11 cellular contexts compared by ENCODE assay signal in genomic region chr10:75788394-75789205, GRCh38.
DNase-seq lines count a peak whose midpoint lies in the region; ATAC-seq, FAIRE-seq and TF ChIP-seq lines count a peak whose summit lies in the region.
"Had no signal": no experiment of that assay in that cellular context is flagged by ENCODE, and none has a peak within 500 bp of the region (broad histone marks: within the 10 kb centered on the region; RNA-seq: fewer than 3 reads in every experiment).

No MANE protein-coding gene starts in this region.

- H2AK5ac ChIP-seq in H9 (ENCODE audit: insufficient read length, low read length) = no peak overlapping the region

- H3K56ac ChIP-seq in H9 (ENCODE audit: insufficient read length, low read depth, low read length) = no peak overlapping the region

- H4K20me1 ChIP-seq in H9 (ENCODE audit: control insufficient read depth, insufficient read depth, insufficient read length) = no peaks in the 10 kb centered on the region

- H3K18ac ChIP-seq in H9 (ENCODE audit: insufficient read length, low read depth, low read length) = no peak overlapping the region

- no peaks in the 10 kb centered on the region; a peak in 1 of 7 replicates for H3K36me3 Mint-ChIP-seq in H9 (ENCODE audit: insufficient read depth in 1 of 3, low read depth in 3 of 3)
- H3K36me3 Mint-ChIP-seq: IgD-negative memory B cell had no signal

- WGBS in H9 (ENCODE audit: extremely low coverage, insufficient read length, low lambda C conversion rate) = no CpG with 5 or more reads among the region's 4 CpGs
- WGBS in small intestine, 3 donors = 13 to 35% (median 17%) methylated on average over 4 of the region's 4 CpGs

- H2BK15ac ChIP-seq in H9 (ENCODE audit: low read depth, low read length) = no peak overlapping the region

- H3K27ac Mint-ChIP-seq in H9 = peak overlapping the region in 1 of 3 experiments; percentile 63; a peak in 1 of 7 replicates
- H3K27ac Mint-ChIP-seq: IgD-negative memory B cell; stimulated activated naive CD8-positive, alpha-beta T cell treated with anti-CD3 and anti-CD28 coated beads, Interleukin-15, Interleukin-2, amounts not matched to agents 100 ng/mL and 50 ng/mL, for 24 hours had no signal

- H3K27me3 ChIP-seq in H9 (ENCODE audit: insufficient read depth, low read length) (no peaks in the 10 kb centered on the region), small intestine (ENCODE audit: control insufficient read depth in 2 of 2, insufficient read depth in 2 of 2, low read length in 2 of 2) (no peaks in the 10 kb centered on the region)

- H3K4me1 ChIP-seq in H9 (ENCODE audit: insufficient read depth, low read length) = no peaks in the 10 kb centered on the region; the same call in 1 of the 2 replicates
- no peaks in the 10 kb centered on the region for H3K4me1 ChIP-seq in small intestine (ENCODE audit: control insufficient read depth in 2 of 2, insufficient read depth in 1 of 2, low read depth in 1 of 2, low read length in 1 of 2)

- H3K4ac ChIP-seq in H9 (ENCODE audit: low read depth, low read length) = no peak overlapping the region

- FAIRE-seq in islet of Langerhans (lab: Jason Lieb, UNC) (peak; percentile 88), small intestine (lab: Jason Lieb, UNC) (no peak)

- no peaks in the 10 kb centered on the region; a peak in 1 of 5 replicates for H3K9me3 Mint-ChIP-seq in H9
- H3K9me3 Mint-ChIP-seq: IgD-negative memory B cell; stimulated activated naive CD8-positive, alpha-beta T cell treated with anti-CD3 and anti-CD28 coated beads, Interleukin-15, Interleukin-2, amounts not matched to agents 100 ng/mL and 50 ng/mL, for 24 hours had no signal

- no peaks in the 10 kb centered on the region for H3K79me2 ChIP-seq in H9 (ENCODE audit: insufficient read depth, low read length)

- no peak overlapping the region for H4K91ac ChIP-seq in H9 (ENCODE audit: insufficient read length, low read depth, low read length)

- H3K27ac ChIP-seq in H9 (ENCODE audit: insufficient read length, low read depth, low read length) = no peak overlapping the region
- no peak overlapping the region for H3K27ac ChIP-seq in small intestine (ENCODE audit: low read depth in 1 of 2, low read length in 1 of 2)

- H4K8ac ChIP-seq in H9 (replicated peaks; ENCODE audit: insufficient read length, low read depth, low read length) = no peak overlapping the region

- ATAC-seq in HG02852 (IDR thresholded peaks at IDR 0.05; ENCODE audit: unreplicated experiment) = no peak
- ATAC-seq in activated CD4-positive, CD25-positive, alpha-beta regulatory T cell treated with anti-CD3 and anti-CD28 coated beads, Interleukin-2, amount 50 U/mL, for 24 hours = no peak

- H3K4me2 ChIP-seq in H9 (ENCODE audit: insufficient read depth, insufficient read length, low read length) = no peak overlapping the region

- H3K9ac ChIP-seq in H9 (ENCODE audit: extremely low read depth, insufficient read length, low read length) = no peak overlapping the region

- H3K4me1 Mint-ChIP-seq in H9 = peaks cover 29 to 33% of the 10 kb centered on the region in 2 experiments

- no peaks in the 10 kb centered on the region for H3K79me1 ChIP-seq in H9 (ENCODE audit: insufficient read depth, low read depth, low read length, poor library complexity, severe bottlenecking)

- no peak overlapping the region for H4K5ac ChIP-seq in H9 (ENCODE audit: insufficient read length, low read depth, low read length)

- H3K4me3 ChIP-seq in small intestine (ENCODE audit: low read depth in 1 of 2, low read length in 2 of 2) = no peak overlapping the region
- H3K4me3 ChIP-seq: skin epidermis had no signal

- peak overlapping the region; percentile 69 for H2BK120ac ChIP-seq in H9 (ENCODE audit: low read depth, low read length, poor library complexity, severe bottlenecking)

- H2AFZ ChIP-seq in H9 (ENCODE audit: low read length) = peak overlapping the region; percentile 22

- no peak overlapping the region for H2BK5ac ChIP-seq in H9 (ENCODE audit: insufficient read length, low read length)

- H3K9me3 ChIP-seq in H9 (ENCODE audit: control insufficient read depth, low read depth, low read length) (no peaks in the 10 kb centered on the region), small intestine (ENCODE audit: control insufficient read depth, low read depth) (no peaks in the 10 kb centered on the region)

- DNase-seq in H9 = no peak
- peak; percentile 40 to 52 for DNase-seq in dermis microvascular lymphatic vessel endothelial cell (ENCODE audit: low read depth in 2 of 2)
- DNase-seq in small intestine = peak; percentile 18
- DNase-seq in DMS 273 (lab: John Stamatoyannopoulos, UW; ENCODE audit: unreplicated experiment) = no peak
- no peak for DNase-seq in GM10266 (ENCODE audit: extremely low spot score)

- H3K23ac ChIP-seq in H9 (ENCODE audit: insufficient read length, low read depth, low read length) = no peak overlapping the region

- H3K23me2 ChIP-seq in H9 (ENCODE audit: insufficient read length, low read depth, low read length, poor library complexity, severe bottlenecking) = no peaks in the 10 kb centered on the region

- H3K27me3 Mint-ChIP-seq in H9 (ENCODE audit: low read depth) = peaks cover 2% of the 10 kb centered on the region

- H3K14ac ChIP-seq in H9 (ENCODE audit: insufficient read depth, low read length) = no peak overlapping the region

- no peak overlapping the region for H2BK12ac ChIP-seq in H9 (ENCODE audit: insufficient read length, low read depth, low read length)

- no peaks in the 10 kb centered on the region for H3K36me3 ChIP-seq in small intestine (ENCODE audit: control insufficient read depth in 2 of 2, insufficient read depth in 2 of 2, low read length in 2 of 2)

- TF ChIP-seq CTCF in H9 (conservative IDR thresholded peaks at IDR 0.05) (no peak), GM10266 (IDR thresholded peaks at IDR 0.05; ENCODE audit: control insufficient read depth, insufficient read depth, low read depth, missing control alignments) (no peak)

- no peak overlapping the region for H3K4me3 Mint-ChIP-seq in H9
- H3K4me3 Mint-ChIP-seq: IgD-negative memory B cell; stimulated activated naive CD8-positive, alpha-beta T cell treated with anti-CD3 and anti-CD28 coated beads, Interleukin-15, Interleukin-2, amounts not matched to agents 100 ng/mL and 50 ng/mL, for 24 hours had no signal

- H3T11ph ChIP-seq in H9 (ENCODE audit: low read length) = no peak overlapping the region

- H2BK20ac ChIP-seq in H9 (ENCODE audit: low read depth, low read length, poor library complexity, severe bottlenecking) = no peak overlapping the region

Comparison
In these comparisons a context has a peak if more than half of its experiments do, and no peak if none do; other contexts are left out.
1. DNase-seq: peak in dermis microvascular lymphatic vessel endothelial cell (2 of 2) and small intestine (single experiment); none in H9 (single experiment), DMS 273 (single experiment) and GM10266 (single experiment).